ENCODE assay signal across 19 cellular contexts in the genomic region with DNA sequence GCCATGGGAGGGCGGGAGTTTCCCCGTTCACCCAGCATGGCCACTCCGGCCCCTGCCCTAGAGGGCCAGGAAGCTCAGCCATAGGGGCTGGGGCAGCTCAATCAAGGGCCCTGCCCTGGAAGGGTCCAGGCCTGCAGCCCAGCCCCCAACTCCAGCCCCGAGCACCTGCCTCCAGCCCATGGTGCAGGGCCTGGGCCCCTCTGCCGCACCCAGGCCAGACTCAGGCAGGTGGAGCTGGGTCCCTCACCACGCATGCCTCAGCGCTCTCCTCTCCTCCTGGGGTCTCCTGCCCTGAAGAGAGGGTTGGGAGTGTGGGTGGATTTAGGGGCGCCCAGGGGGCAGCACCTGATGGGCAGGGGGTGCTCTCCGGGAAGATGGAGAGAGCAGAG. TPM values are rescaled to one million over a fixed set of nuclear protein-coding genes. Genes with fewer than 3 reads are reported as not detected.
DNase-seq lines count a peak whose midpoint lies in the region; ATAC-seq and TF ChIP-seq lines count a peak whose summit lies in the region.
"Had no signal": no experiment of that assay in that cellular context is flagged by ENCODE, and none has a peak within 500 bp of the region (broad histone marks: within the 10 kb centered on the region; RNA-seq: fewer than 3 reads in every experiment).

No MANE protein-coding gene starts in this region.

- peak; percentile 56 for DNase-seq in natural killer cell treated with Interleukin-12 subunit alpha and Interleukin-12 subunit beta and Interleukin-15 and Interleukin-18, amount 100 ng/mL, for 72 hours (ENCODE audit: low spot score)
- DNase-seq in natural killer cell (no peak), islet precursor cell (peak; percentile 48), osteoblast (ENCODE audit: insufficient read length, low spot score, missing footprints) (peak; percentile 47), GM13976 (ENCODE audit: low spot score) (no peak), HPDE6-E6E7 (ENCODE audit: extremely low spot score) (no peak)
- DNase-seq: 8988T; Calu3; CD4-positive, alpha-beta memory T cell; DMS79 treated with DMSO at 0.1 percent for 48 hours; GF-D8; GM23248; HFFc6 had no signal

- H3K4me3 Mint-ChIP-seq in natural killer cell treated with Interleukin-12 subunit alpha and Interleukin-12 subunit beta and Interleukin-15 and Interleukin-18, amount 100 ng/mL, for 72 hours = no peak overlapping the region
- H3K4me3 Mint-ChIP-seq in natural killer cell = no peak overlapping the region
- H3K4me3 Mint-ChIP-seq: CD14-positive monocyte; CD4-positive, alpha-beta memory T cell; HFFc6 had no signal

- no peak overlapping the region for H2AFZ ChIP-seq in osteoblast (ENCODE audit: low read length)
- H2AFZ ChIP-seq: GM23248 had no signal

- H3K27me3 Mint-ChIP-seq in natural killer cell treated with Interleukin-12 subunit alpha and Interleukin-12 subunit beta and Interleukin-15 and Interleukin-18, amount 100 ng/mL, for 72 hours = no peaks in the 10 kb centered on the region
- no peaks in the 10 kb centered on the region for H3K27me3 Mint-ChIP-seq in natural killer cell (ENCODE audit: low read depth in 2 of 2)

- H3K4me2 ChIP-seq in osteoblast (ENCODE audit: insufficient read depth, low read length) = no peak overlapping the region
- H3K4me2 ChIP-seq: BLaER1 had no signal

- H3K4me3 ChIP-seq in osteoblast (ENCODE audit: insufficient read depth, low read length) = no peak overlapping the region
- H3K4me3 ChIP-seq: BLaER1, GM23248 had no signal

- no peaks in the 10 kb centered on the region for H3K36me3 Mint-ChIP-seq in natural killer cell treated with Interleukin-12 subunit alpha and Interleukin-12 subunit beta and Interleukin-15 and Interleukin-18, amount 100 ng/mL, for 72 hours
- H3K36me3 Mint-ChIP-seq in natural killer cell = peaks cover 7% of the 10 kb centered on the region
- H3K36me3 Mint-ChIP-seq: CD4-positive, alpha-beta memory T cell had no signal

- intact Hi-C loops in natural killer cell (cut with micrococcal nuclease) = no loop called here

- TF ChIP-seq CTCF in natural killer cell (IDR thresholded peaks at IDR 0.05) = no peak
- TF ChIP-seq CTCF in osteoblast (IDR thresholded peaks at IDR 0.05; ENCODE audit: extremely low read depth, low read depth, low read length) = no peak
- TF ChIP-seq CTCF in GM13976 (IDR thresholded peaks at IDR 0.05; ENCODE audit: borderline replicate concordance, control extremely low read depth, extremely low read depth, insufficient read depth, missing control alignments) = no peak

- no peaks in the 10 kb centered on the region for H3K4me1 Mint-ChIP-seq in natural killer cell treated with Interleukin-12 subunit alpha and Interleukin-12 subunit beta and Interleukin-15 and Interleukin-18, amount 100 ng/mL, for 72 hours (ENCODE audit: low read depth in 2 of 2)
- H3K4me1 Mint-ChIP-seq in natural killer cell = peaks cover 0 to 6% of the 10 kb centered on the region in 2 donors
- H3K4me1 Mint-ChIP-seq: CD4-positive, alpha-beta memory T cell had no signal

- no peak overlapping the region for H3K27ac ChIP-seq in osteoblast (ENCODE audit: low read depth, low read length)
- H3K27ac ChIP-seq: BLaER1, GM23248 had no signal

- H3K79me2 ChIP-seq in osteoblast (ENCODE audit: insufficient read depth, low read length) = no peaks in the 10 kb centered on the region

- no peak overlapping the region for H3K27ac Mint-ChIP-seq in natural killer cell treated with Interleukin-12 subunit alpha and Interleukin-12 subunit beta and Interleukin-15 and Interleukin-18, amount 100 ng/mL, for 72 hours
- no peak overlapping the region for H3K27ac Mint-ChIP-seq in natural killer cell
- H3K27ac Mint-ChIP-seq: CD14-positive monocyte; CD4-positive, alpha-beta memory T cell; HFFc6 had no signal

- H3K36me3 ChIP-seq in osteoblast (ENCODE audit: insufficient read depth, low read length) = no peaks in the 10 kb centered on the region
- H3K36me3 ChIP-seq: BLaER1 had no signal

- no peaks in the 10 kb centered on the region for H3K27me3 ChIP-seq in osteoblast (ENCODE audit: insufficient read depth, low read length)
- H3K27me3 ChIP-seq: BLaER1 had no signal

- in situ Hi-C loops in GM13976 (cut with MboI; ENCODE audit: low sequenced_read_pairs, unreplicated experiment) = no loop called here

- H3K4me1 ChIP-seq in osteoblast (ENCODE audit: insufficient read depth, low read length) = no peaks in the 10 kb centered on the region

- no peaks in the 10 kb centered on the region for H3K9me3 Mint-ChIP-seq in natural killer cell treated with Interleukin-12 subunit alpha and Interleukin-12 subunit beta and Interleukin-15 and Interleukin-18, amount 100 ng/mL, for 72 hours
- H3K9me3 Mint-ChIP-seq in natural killer cell = no peaks in the 10 kb centered on the region
- H3K9me3 Mint-ChIP-seq: CD14-positive monocyte; CD4-positive, alpha-beta memory T cell; HFFc6 had no signal

- ATAC-seq in natural killer cell treated with Interleukin-12 subunit alpha and Interleukin-12 subunit beta and Interleukin-15 and Interleukin-18, amount 100 ng/mL, for 72 hours = peak in 1 of 2 donors; percentile 26
- no peak for ATAC-seq in natural killer cell
- no peak for ATAC-seq in GM21423 (IDR thresholded peaks at IDR 0.05; ENCODE audit: unreplicated experiment)
- ATAC-seq: HCT116 had no signal

- no peaks in the 10 kb centered on the region for H4K20me1 ChIP-seq in osteoblast (ENCODE audit: insufficient read depth, low read length)
- H4K20me1 ChIP-seq: BLaER1 had no signal

- H3K9me3 ChIP-seq in osteoblast (ENCODE audit: low read depth, low read length) = no peaks in the 10 kb centered on the region
- H3K9me3 ChIP-seq: BLaER1 had no signal

RNA-seq across cellular contexts. Expression of a gene that starts 13.1 kb away (rescaled TPM):
- 10 to 100 TPM in 1 of 2 donors, 1 to 10 TPM in 1; 4.5 to 14.8 TPM for total RNA-seq in natural killer cell treated with Interleukin-12 subunit alpha and Interleukin-12 subunit beta and Interleukin-15 and Interleukin-18, amount 100 ng/mL, for 72 hours
- 10 to 100 TPM; 67.7 to 96.1 (median 73.7) TPM for total RNA-seq in natural killer cell
- under 0.01 and 0.88 TPM in 2 replicates for total RNA-seq in osteoblast
- total RNA-seq: Calu3; CD4-positive, alpha-beta memory T cell; GM23248; HFFc6 had no signal

RNA-seq across cellular contexts. Expression of a gene that starts 14.1 kb away (rescaled TPM):
- not detected for total RNA-seq in natural killer cell treated with Interleukin-12 subunit alpha and Interleukin-12 subunit beta and Interleukin-15 and Interleukin-18, amount 100 ng/mL, for 72 hours
- not detected for total RNA-seq in natural killer cell
- total RNA-seq in osteoblast = not detected in 2 replicates
- total RNA-seq: A673; Calu3; CD4-positive, alpha-beta memory T cell; GM23248; HFFc6; HT1080 had no signal

RNA-seq across cellular contexts. Expression of a gene that starts 17.6 kb away (rescaled TPM):
- total RNA-seq in natural killer cell treated with Interleukin-12 subunit alpha and Interleukin-12 subunit beta and Interleukin-15 and Interleukin-18, amount 100 ng/mL, for 72 hours = not detected
- total RNA-seq in natural killer cell (1 to 10 TPM in 2 of 3 donors, not detected in 1; 1.0 to 1.7 TPM), osteoblast (0.36 and 0.59 TPM in 2 replicates)
- total RNA-seq: A673; Calu3; CD4-positive, alpha-beta memory T cell; GM23248; HT1080 had no signal

RNA-seq across cellular contexts. Expression of a gene that starts 59.6 kb away (rescaled TPM):
- not detected for total RNA-seq in natural killer cell treated with Interleukin-12 subunit alpha and Interleukin-12 subunit beta and Interleukin-15 and Interleukin-18, amount 100 ng/mL, for 72 hours
- not detected for total RNA-seq in natural killer cell
- total RNA-seq in osteoblast = not detected in 2 replicates
- total RNA-seq: A673; Calu3; CD4-positive, alpha-beta memory T cell; GM23248; HFFc6; HT1080 had no signal

Comparison
In these comparisons a context has a peak if more than half of its experiments do, and no peak if none do; other contexts are left out.
1. DNase-seq: peak in natural killer cell treated with Interleukin-12 subunit alpha and Interleukin-12 subunit beta and Interleukin-15 and Interleukin-18, amount 100 ng/mL, for 72 hours (single experiment), islet precursor cell (single experiment) and osteoblast (single experiment); none in natural killer cell (single experiment), GM13976 (single experiment) and HPDE6-E6E7 (single experiment).